ENCODE assay signal across 8 cellular contexts in genomic region chr5:94849821-94850736, GRCh38.
DNase-seq lines count a peak whose midpoint lies in the region; ATAC-seq and TF ChIP-seq lines count a peak whose summit lies in the region.

No MANE protein-coding gene starts in this region.

- CTCF ChIA-PET in activated B cell treated with CpG ODN at 0.5 μM for 24 hours (lab: Charles Lee): interaction anchor here (0.7 to 1.1 kb wide), 2 partner anchors 323 to 326 kb away, joined by 4 to 11 read pairs; no protein-coding TSS in a partner anchor

- no peaks in the 10 kb centered on the region for H3K4me1 Mint-ChIP-seq in activated B cell treated with CpG ODN at 0.5 μM for 24 hours

- intact Hi-C loops in activated B cell treated with CpG ODN at 0.5 μM for 24 hours (cut with micrococcal nuclease): loop anchor here (1.0 to 10.0 kb wide), 7 partner anchors 112 to 1265 kb away; partner anchors contain the start of genes KIAA0825, NR2F1, NR2F1-AS1 and SLF1

- peaks cover 2% of the 10 kb centered on the region for H3K27me3 Mint-ChIP-seq in activated B cell treated with CpG ODN at 0.5 μM for 24 hours

- TF ChIP-seq CTCF in activated B cell treated with CpG ODN at 0.5 μM for 24 hours (IDR thresholded peaks at IDR 0.05): peak; percentile 53

- H3K36me3 Mint-ChIP-seq in activated B cell treated with CpG ODN at 0.5 μM for 24 hours (ENCODE audit: low read depth): no peaks in the 10 kb centered on the region

- H3K9me3 Mint-ChIP-seq in activated B cell treated with CpG ODN at 0.5 μM for 24 hours: no peaks in the 10 kb centered on the region

- DNase-seq in DMS114 treated with DMSO at 0.1 percent for 48 hours (lab: John Stamatoyannopoulos, UW; ENCODE audit: unreplicated experiment): peak; percentile 70
- DNase-seq in NCI-H2029 (lab: John Stamatoyannopoulos, UW): peak; percentile 38
- DNase-seq in activated B cell treated with CpG ODN at 0.5 μM for 24 hours: no peak
- DNase-seq in germinal center (ENCODE audit: low spot score): peak; percentile 46
- peak; percentile 72 for DNase-seq in renal cortical epithelial cell (ENCODE audit: low read depth)
- no peak for DNase-seq in GF-D8 (lab: John Stamatoyannopoulos, UW)

- no peak overlapping the region for H3K4me3 Mint-ChIP-seq in activated B cell treated with CpG ODN at 0.5 μM for 24 hours

- H3K27ac Mint-ChIP-seq in activated B cell treated with CpG ODN at 0.5 μM for 24 hours: no peak overlapping the region

- ATAC-seq in GM18861 (IDR thresholded peaks at IDR 0.05; ENCODE audit: unreplicated experiment): peak; percentile 94
- ATAC-seq in HG02973 (IDR thresholded peaks at IDR 0.05; ENCODE audit: unreplicated experiment): peak; percentile 95
- peak; percentile 80 for ATAC-seq in activated B cell treated with CpG ODN at 0.5 μM for 24 hours (ENCODE audit: low read depth)

- POLR2A ChIA-PET in activated B cell treated with CpG ODN at 0.5 μM for 24 hours (lab: Charles Lee): no interaction called here

Comparison
In these comparisons a context has a peak if more than half of its experiments do, and no peak if none do; other contexts are left out.
1. DNase-seq: peak in DMS114 treated with DMSO at 0.1 percent for 48 hours (single experiment), NCI-H2029 (single experiment), germinal center (single experiment) and renal cortical epithelial cell (single experiment); none in activated B cell treated with CpG ODN at 0.5 μM for 24 hours (single experiment) and GF-D8 (single experiment).
2. Peak in every context shown above with its lines, with median percentiles within 50 percentile points of each other: ATAC-seq.